15 cellular contexts compared by ENCODE assay signal in the genomic region with DNA sequence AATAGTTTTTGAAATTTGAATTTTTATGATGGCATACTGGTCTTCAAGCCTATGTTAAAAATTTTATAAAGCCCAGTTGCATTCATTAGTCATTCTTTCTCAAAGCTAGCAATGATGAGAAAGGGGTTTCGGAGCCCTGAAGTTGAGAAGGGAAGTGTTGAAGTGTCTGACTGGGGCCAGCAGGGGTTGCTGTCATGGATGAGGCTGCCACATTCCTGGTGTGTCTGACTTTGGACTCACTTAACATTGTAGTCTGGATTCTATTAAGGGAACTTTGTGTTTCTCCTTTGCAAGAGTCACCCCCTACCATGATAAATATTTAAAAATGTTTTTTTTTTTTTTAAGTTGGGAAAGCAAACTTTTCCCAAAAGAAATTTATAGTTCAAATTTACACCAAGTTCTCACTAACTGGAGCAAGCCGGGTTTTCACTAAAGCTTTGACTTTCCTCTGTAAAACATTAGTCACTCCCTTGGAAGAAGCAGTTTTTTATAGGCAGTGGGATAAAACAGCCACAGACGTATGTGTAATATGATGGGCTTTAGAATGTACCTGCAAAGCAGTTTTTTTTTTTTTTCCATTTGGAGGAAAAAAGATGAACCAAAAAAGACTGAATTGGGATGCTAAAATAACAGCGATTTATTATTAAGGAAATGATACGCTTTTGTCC.
DNase-seq lines count a peak whose midpoint lies in the region; ATAC-seq, FAIRE-seq and TF ChIP-seq lines count a peak whose summit lies in the region.
"Had no signal": no experiment of that assay in that cellular context is flagged by ENCODE, and none has a peak within 500 bp of the region (broad histone marks: within the 10 kb centered on the region; RNA-seq: fewer than 3 reads in every experiment).

No MANE protein-coding gene starts in this region.

- H2BK12ac ChIP-seq in mesenchymal stem cell (ENCODE audit: low read length in 2 of 2), result no peak overlapping the region

- no peak for ATAC-seq in GM21529 (IDR thresholded peaks at IDR 0.05; ENCODE audit: unreplicated experiment)
- ATAC-seq: activated CD4-positive, alpha-beta T cell treated with anti-CD3 and anti-CD28 coated beads for 36 hours; effector memory CD8-positive, alpha-beta T cell; left colon had no signal

- H3K4me2 ChIP-seq in mesenchymal stem cell (ENCODE audit: low read length, poor library complexity, severe bottlenecking), result no peak overlapping the region

- no peaks in the 10 kb centered on the region for H3K27me3 ChIP-seq in brain microvascular endothelial cell (replicated peaks)
- no peaks in the 10 kb centered on the region for H3K27me3 ChIP-seq in mesenchymal stem cell (ENCODE audit: control insufficient read depth in 1 of 2, insufficient read depth in 1 of 2, low read length in 2 of 2)
- H3K27me3 ChIP-seq: thyroid gland had no signal

- H3K4ac ChIP-seq in mesenchymal stem cell (ENCODE audit: low read depth in 1 of 2, low read length in 2 of 2), result no peak overlapping the region

- H2BK120ac ChIP-seq in mesenchymal stem cell (ENCODE audit: low read depth, low read length), result no peak overlapping the region

- DNase-seq in HTR-8/SVneo (ENCODE audit: insufficient read length, low spot score) (peak; percentile 21), brain microvascular endothelial cell (peak; percentile 45), mesenchymal stem cell (peak; percentile 17), T1000 (lab: John Stamatoyannopoulos, UW) (no peak), ureter (ENCODE audit: low spot score) (no peak), GM13977 (ENCODE audit: low spot score) (no peak)
- DNase-seq: activated CD4-positive, alpha-beta T cell treated with anti-CD3 and anti-CD28 coated beads for 36 hours; DND-41; effector memory CD8-positive, alpha-beta T cell; left colon; NCI-H2029 treated with DMSO at 0.1 percent for 48 hours; Right ventricle myocardium superior; thyroid gland had no signal

- peak; percentile 40 for TF ChIP-seq CTCF in C4-2B (conservative IDR thresholded peaks at IDR 0.05)
- TF ChIP-seq CTCF in brain microvascular endothelial cell (IDR thresholded peaks at IDR 0.05; ENCODE audit: low read depth, low read length, missing control alignments), result peak; percentile 74
- no peak for TF ChIP-seq CTCF in GM13977 (IDR thresholded peaks at IDR 0.05; ENCODE audit: extremely low read depth, insufficient read depth, missing control alignments)

- in situ Hi-C loops in brain microvascular endothelial cell (cut with HindIII; ENCODE audit: low pct_ligation_motif_present, low sequenced_read_pairs) (no loop called here), GM13977 (cut with MboI; ENCODE audit: low pct_unique_long_range_greater_than_20kb, low sequenced_read_pairs, unreplicated experiment) (no loop called here)

- no peak overlapping the region for H3K18ac ChIP-seq in mesenchymal stem cell (ENCODE audit: low read depth in 1 of 2, low read length in 2 of 2)

- H3K4me3 ChIP-seq in brain microvascular endothelial cell (ENCODE audit: low read depth, low read length) (no peak overlapping the region), mesenchymal stem cell (ENCODE audit: insufficient read depth in 1 of 2, low read depth in 1 of 2, low read length in 2 of 2) (no peak overlapping the region)
- H3K4me3 ChIP-seq: thyroid gland had no signal

- no peak overlapping the region for H3K14ac ChIP-seq in mesenchymal stem cell (ENCODE audit: low read length in 2 of 2)

- WGBS in mesenchymal stem cell, result 84% methylated on average over 4 of the region's 5 CpGs

- no peak overlapping the region for H4K91ac ChIP-seq in mesenchymal stem cell (ENCODE audit: low read length)

- H4K8ac ChIP-seq in mesenchymal stem cell (ENCODE audit: low read length), result no peak overlapping the region

- H3K79me1 ChIP-seq in mesenchymal stem cell (replicated peaks; ENCODE audit: low read length, poor library complexity, severe bottlenecking), result no peaks in the 10 kb centered on the region

- H2AFZ ChIP-seq in mesenchymal stem cell (ENCODE audit: low read depth, low read length), result no peak overlapping the region

- no peak overlapping the region for H2AK5ac ChIP-seq in mesenchymal stem cell (ENCODE audit: low read length, severe bottlenecking)

- FAIRE-seq in HTR-8/SVneo (lab: Jason Lieb, UNC), result no peak

- no peak overlapping the region for H2BK5ac ChIP-seq in mesenchymal stem cell (ENCODE audit: low read depth, low read length, poor library complexity, severe bottlenecking)

- H2BK15ac ChIP-seq in mesenchymal stem cell (ENCODE audit: low read depth, poor library complexity, severe bottlenecking), result no peak overlapping the region

- H3K4me1 ChIP-seq in mesenchymal stem cell (ENCODE audit: control insufficient read depth, insufficient read depth, low read depth, low read length), result no peaks in the 10 kb centered on the region
- H3K4me1 ChIP-seq: thyroid gland had no signal

- H3K36me3 ChIP-seq in brain microvascular endothelial cell (replicated peaks), result no peaks in the 10 kb centered on the region
- no peaks in the 10 kb centered on the region for H3K36me3 ChIP-seq in mesenchymal stem cell (ENCODE audit: control insufficient read depth in 1 of 2, insufficient read depth in 2 of 2, low read depth in 1 of 2, low read length in 2 of 2)
- H3K36me3 ChIP-seq: thyroid gland had no signal

- H3K9me3 ChIP-seq in mesenchymal stem cell (ENCODE audit: control insufficient read depth, low read length), result no peaks in the 10 kb centered on the region
- H3K9me3 ChIP-seq: thyroid gland had no signal

- H3K23ac ChIP-seq in mesenchymal stem cell (ENCODE audit: low read length in 2 of 2), result no peak overlapping the region

- peak overlapping the region; percentile 57 for H3K9ac ChIP-seq in mesenchymal stem cell (ENCODE audit: low read length)

- H3K27ac ChIP-seq in C4-2B, result no peak overlapping the region
- no peak overlapping the region for H3K27ac ChIP-seq in brain microvascular endothelial cell
- no peak overlapping the region for H3K27ac ChIP-seq in mesenchymal stem cell (ENCODE audit: low read length, poor library complexity, severe bottlenecking)
- H3K27ac ChIP-seq: thyroid gland had no signal

Comparison
In these comparisons a context has a peak if more than half of its experiments do, and no peak if none do; other contexts are left out.
1. DNase-seq: peak in HTR-8/SVneo (single experiment), brain microvascular endothelial cell (single experiment) and mesenchymal stem cell (single experiment); none in T1000 (single experiment), ureter (single experiment) and GM13977 (single experiment).